8 cellular contexts compared by ENCODE assay signal in genomic region chr9:87713990-87714335, GRCh38. TPM values are rescaled to one million over a fixed set of nuclear protein-coding genes. Genes with fewer than 3 reads are reported as not detected.
A peak's percentile ranks its signal among the peaks of the same experiment; 100 is the strongest.
DNase-seq lines count a peak whose midpoint lies in the region; ATAC-seq, FAIRE-seq and TF ChIP-seq lines count a peak whose summit lies in the region.

No MANE protein-coding gene starts in this region.

- H3K27me3 ChIP-seq in left ventricle myocardium inferior (ENCODE audit: low read depth) (no peaks in the 10 kb centered on the region), endothelial cell of umbilical vein (ENCODE audit: control insufficient read depth in 2 of 2, insufficient read depth in 2 of 2, low read length in 2 of 2) (no peaks in the 10 kb centered on the region), osteoblast (ENCODE audit: insufficient read depth, low read length) (no peaks in the 10 kb centered on the region), vagina (no peaks in the 10 kb centered on the region)

- H3K9me1 ChIP-seq in endothelial cell of umbilical vein (replicated peaks; ENCODE audit: control insufficient read depth, extremely low read depth, insufficient read depth, low read length) = no peaks in the 10 kb centered on the region

- no peaks in the 10 kb centered on the region for H3K9me3 ChIP-seq in left ventricle myocardium inferior (replicated peaks)
- no peaks in the 10 kb centered on the region for H3K9me3 ChIP-seq in endothelial cell of umbilical vein (replicated peaks; ENCODE audit: control insufficient read depth, insufficient read depth, low read length)
- H3K9me3 ChIP-seq in osteoblast (ENCODE audit: low read depth, low read length) = no peaks in the 10 kb centered on the region
- H3K9me3 ChIP-seq in vagina = no peaks in the 10 kb centered on the region

- H4K20me1 ChIP-seq in endothelial cell of umbilical vein (replicated peaks; ENCODE audit: control insufficient read depth, extremely low read depth, insufficient read depth, low read length) (no peaks in the 10 kb centered on the region), osteoblast (ENCODE audit: insufficient read depth, low read length) (no peaks in the 10 kb centered on the region)

- peak overlapping the region; percentile 68 for H3K9ac ChIP-seq in endothelial cell of umbilical vein (replicated peaks; ENCODE audit: extremely low read depth, insufficient read depth, low read length)

- DNase-seq in left ventricle myocardium inferior (no peak), cardiac septum (ENCODE audit: low spot score) (no peak), endothelial cell of umbilical vein (ENCODE audit: low read depth, low spot score) (no peak), osteoblast (ENCODE audit: insufficient read length, low spot score, missing footprints) (peak; percentile 67), vagina (ENCODE audit: extremely low spot score in 2 of 2) (no peak), C1 segment of cervical spinal cord (lab: John Stamatoyannopoulos, UW) (no peak)

- H3K4me1 ChIP-seq in left ventricle myocardium inferior (peaks cover 10% of the 10 kb centered on the region), endothelial cell of umbilical vein (ENCODE audit: control insufficient read depth, extremely low read depth, insufficient read depth, low read length) (peaks cover 29% of the 10 kb centered on the region), osteoblast (ENCODE audit: insufficient read depth, low read length) (peaks cover 49% of the 10 kb centered on the region), vagina (peaks cover 12% of the 10 kb centered on the region)

- H2AFZ ChIP-seq in endothelial cell of umbilical vein (ENCODE audit: low read depth, low read length) (no peak overlapping the region), osteoblast (ENCODE audit: low read length) (peak overlapping the region; percentile 6)

- dilution Hi-C loops in endothelial cell of umbilical vein (cut with MboI; ENCODE audit: extremely low pct_ligation_motif_present, low sequenced_read_pairs) = no loop called here

- POLR2A ChIA-PET in endothelial cell of umbilical vein (lab: Charles Lee) = interaction anchor here (2.4 kb wide), 1 partner anchor 12 kb away, joined by 15 read pairs; the partner anchor contains the start of gene CTSL

- no peak for TF ChIP-seq POLR2A in endothelial cell of umbilical vein (IDR thresholded peaks at IDR 0.05; ENCODE audit: low read depth, low read length)
- TF ChIP-seq POLR2A in vagina (IDR thresholded peaks at IDR 0.05) = no peak

- no peak for FAIRE-seq in endothelial cell of umbilical vein (lab: Jason Lieb, UNC)

- H3K4me2 ChIP-seq in endothelial cell of umbilical vein (ENCODE audit: insufficient read depth, low read length) (peak overlapping the region; percentile 71), osteoblast (ENCODE audit: insufficient read depth, low read length) (peak overlapping the region; percentile 77)

- H3K36me3 ChIP-seq in left ventricle myocardium inferior (no peaks in the 10 kb centered on the region), endothelial cell of umbilical vein (ENCODE audit: control insufficient read depth in 2 of 2, extremely low read depth in 1 of 2, insufficient read depth in 2 of 2, low read length in 2 of 2) (peaks cover 0 to 7% of the 10 kb centered on the region in 2 experiments), osteoblast (ENCODE audit: insufficient read depth, low read length) (no peaks in the 10 kb centered on the region), vagina (no peaks in the 10 kb centered on the region)

- ATAC-seq in HG03025 (IDR thresholded peaks at IDR 0.05; ENCODE audit: low FRiP score, unreplicated experiment) (no peak), HG03460 (IDR thresholded peaks at IDR 0.05; ENCODE audit: unreplicated experiment) (no peak)

- peak overlapping the region; percentile 41 for H3K4me3 ChIP-seq in left ventricle myocardium inferior
- H3K4me3 ChIP-seq in endothelial cell of umbilical vein (replicated peaks in 1 of 3; ENCODE audit: insufficient read depth in 1 of 3, low read depth in 1 of 3, low read length in 3 of 3) = peak overlapping the region in 1 of 3 experiments; percentile 20
- peak overlapping the region; percentile 32 for H3K4me3 ChIP-seq in osteoblast (ENCODE audit: insufficient read depth, low read length)
- no peak overlapping the region for H3K4me3 ChIP-seq in vagina

- peak overlapping the region; percentile 81 for H3K27ac ChIP-seq in left ventricle myocardium inferior (replicated peaks)
- peak overlapping the region; percentile 93 for H3K27ac ChIP-seq in endothelial cell of umbilical vein (ENCODE audit: insufficient read depth, low read depth, low read length)
- H3K27ac ChIP-seq in osteoblast (ENCODE audit: low read depth, low read length) = peak overlapping the region; percentile 100
- H3K27ac ChIP-seq in vagina = peak overlapping the region; percentile 78

- H3K79me2 ChIP-seq in endothelial cell of umbilical vein (ENCODE audit: control insufficient read depth, insufficient read depth, low read length) = no peaks in the 10 kb centered on the region
- H3K79me2 ChIP-seq in osteoblast (ENCODE audit: insufficient read depth, low read length) = no peaks in the 10 kb centered on the region

- intact Hi-C loops in left ventricle myocardium inferior (cut with micrococcal nuclease) (no loop called here), cardiac septum (cut with DNase I) (no loop called here), endothelial cell of umbilical vein (cut with micrococcal nuclease) (loop anchor here (1.0 to 10.0 kb wide), 4 partner anchors 11 to 671 kb away; partner anchors contain the start of gene SPIN1), vagina (cut with DNase I) (no loop called here)

- BruUV-seq in endothelial cell of umbilical vein (replicated peaks; lab: Mats Ljungman, UMichigan) = no TSS peak

- TF ChIP-seq CTCF in left ventricle myocardium inferior (IDR thresholded peaks at IDR 0.05; ENCODE audit: borderline replicate concordance) (no peak), endothelial cell of umbilical vein (IDR thresholded peaks at IDR 0.05; ENCODE audit: extremely low read depth in 1 of 2, insufficient read depth in 1 of 2, low read depth in 1 of 2, low read length in 2 of 2) (no peak), osteoblast (IDR thresholded peaks at IDR 0.05; ENCODE audit: extremely low read depth, low read depth, low read length) (no peak), vagina (IDR thresholded peaks at IDR 0.05) (no peak)

- CTCF ChIA-PET in endothelial cell of umbilical vein (lab: Charles Lee) = interaction anchor here (0.9 to 2.1 kb wide), 4 partner anchors 8 to 51 kb away, joined by 3 to 24 read pairs (median 9); partner anchors contain the start of gene CTSL

TF ChIP-seq in endothelial cell of umbilical vein, 7 proteins besides CTCF, POLR2A, EP300 and RAD21:
- TF ChIP-seq GATA2 (IDR thresholded peaks at IDR 0.05; ENCODE audit: insufficient read depth, insufficient read length, low read depth, low read length) (no peak), JUN (IDR thresholded peaks at IDR 0.05; ENCODE audit: borderline replicate concordance, insufficient read depth, insufficient read length, low read depth) (no peak), EZH2 (IDR thresholded peaks at IDR 0.05; ENCODE audit: borderline replicate concordance, low read depth, low read length, severe bottlenecking) (no peak), POLR2AphosphoS5 (IDR thresholded peaks at IDR 0.05; ENCODE audit: insufficient read depth, low read depth, low read length) (no peak), MAX (IDR thresholded peaks at IDR 0.05; ENCODE audit: insufficient read depth, insufficient read length) (no peak), MYC (IDR thresholded peaks at IDR 0.05; ENCODE audit: low read depth, low read length) (no peak), FOS (IDR thresholded peaks at IDR 0.05; ENCODE audit: borderline replicate concordance, insufficient read depth, low read length) (no peak)

RNA-seq across cellular contexts. Expression of gene CTSL, which starts 12.0 kb away (rescaled TPM):
- total RNA-seq in left ventricle myocardium inferior (116 TPM), cardiac septum (116 TPM), endothelial cell of umbilical vein (105 and 107 TPM in 2 replicates), osteoblast (384 and 396 TPM in 2 replicates), vagina (68.0 TPM)
- 70.0 and 98.4 TPM in 2 replicates for polyA plus RNA-seq in endothelial cell of umbilical vein
- 119 and 131 TPM in 2 replicates for polyA plus RNA-seq in endothelial cell of umbilical vein (2011; cell fraction: cytosol; rRNA removed)
- 54.4 and 74.6 TPM in 2 replicates for polyA plus RNA-seq in endothelial cell of umbilical vein (2011; cell fraction: nucleus; rRNA removed)
- 159 and 194 TPM in 2 replicates for polyA plus RNA-seq in endothelial cell of umbilical vein (2012)
- 47.3 and 62.3 TPM in 2 replicates for polyA minus RNA-seq in endothelial cell of umbilical vein
- polyA minus RNA-seq in endothelial cell of umbilical vein (2011; cell fraction: cytosol; rRNA and poly(A)+ RNA removed) = 27.0 TPM
- 8.8 and 14.3 TPM in 2 replicates for polyA minus RNA-seq in endothelial cell of umbilical vein (2011; cell fraction: nucleus; rRNA and poly(A)+ RNA removed)

Comparison
In these comparisons a context has a peak if more than half of its experiments do, and no peak if none do; other contexts are left out.
1. H3K4me3 ChIP-seq: peak in left ventricle myocardium inferior (single experiment) and osteoblast (single experiment); none in vagina (0 of 2).
2. Peak in every context shown above with its lines, with median percentiles within 50 percentile points of each other: H3K27ac ChIP-seq.